8 cellular contexts compared by ENCODE assay signal in genomic region chr10:11113156-11113555, GRCh38.
DNase-seq lines count a peak whose midpoint lies in the region; ATAC-seq and TF ChIP-seq lines count a peak whose summit lies in the region.

No MANE protein-coding gene starts in this region.

- peak in 4 of 6 experiments; percentile 8 to 69 (median 52) for DNase-seq in stimulated activated naive CD4-positive, alpha-beta T cell (lab: John Stamatoyannopoulos, UW)
- no peak for DNase-seq in stimulated activated naive CD4-positive, alpha-beta T cell treated with Interleukin-2 at 50 U/mL for 16 hours (lab: John Stamatoyannopoulos, UW)
- DNase-seq in chondrocyte (ENCODE audit: low spot score) (no peak), NCI-H128 (lab: John Stamatoyannopoulos, UW; ENCODE audit: unreplicated experiment) (no peak), putamen (ENCODE audit: low spot score) (no peak), middle frontal gyrus (ENCODE audit: extremely low spot score, low spot score) (no peak)

- H3K27me3 Mint-ChIP-seq in chondrocyte (ENCODE audit: low read depth): no peaks in the 10 kb centered on the region

- TF ChIP-seq CTCF in chondrocyte (IDR thresholded peaks at IDR 0.05): peak; percentile 54

- ATAC-seq in HG03354 (IDR thresholded peaks at IDR 0.05; ENCODE audit: poor library complexity, severe bottlenecking, unreplicated experiment) (peak; percentile 74), GM18873 (IDR thresholded peaks at IDR 0.05; ENCODE audit: low FRiP score, unreplicated experiment) (no peak)

- H3K27ac Mint-ChIP-seq in chondrocyte (ENCODE audit: unreplicated experiment): no peak overlapping the region

- H3K4me1 Mint-ChIP-seq in chondrocyte (ENCODE audit: low read depth): peaks cover 5% of the 10 kb centered on the region

- H3K9me3 Mint-ChIP-seq in chondrocyte (ENCODE audit: low read depth): peaks cover 2% of the 10 kb centered on the region

- no peaks in the 10 kb centered on the region for H3K36me3 Mint-ChIP-seq in chondrocyte (ENCODE audit: low read depth)

- H3K4me3 Mint-ChIP-seq in chondrocyte (ENCODE audit: unreplicated experiment): no peak overlapping the region

Comparison
In these comparisons a context has a peak if more than half of its experiments do, and no peak if none do; other contexts are left out.
1. DNase-seq: peak in stimulated activated naive CD4-positive, alpha-beta T cell (4 of 6); none in stimulated activated naive CD4-positive, alpha-beta T cell treated with Interleukin-2 at 50 U/mL for 16 hours (single experiment), chondrocyte (single experiment), NCI-H128 (single experiment), putamen (single experiment) and middle frontal gyrus (single experiment).